In the genomic region with DNA sequence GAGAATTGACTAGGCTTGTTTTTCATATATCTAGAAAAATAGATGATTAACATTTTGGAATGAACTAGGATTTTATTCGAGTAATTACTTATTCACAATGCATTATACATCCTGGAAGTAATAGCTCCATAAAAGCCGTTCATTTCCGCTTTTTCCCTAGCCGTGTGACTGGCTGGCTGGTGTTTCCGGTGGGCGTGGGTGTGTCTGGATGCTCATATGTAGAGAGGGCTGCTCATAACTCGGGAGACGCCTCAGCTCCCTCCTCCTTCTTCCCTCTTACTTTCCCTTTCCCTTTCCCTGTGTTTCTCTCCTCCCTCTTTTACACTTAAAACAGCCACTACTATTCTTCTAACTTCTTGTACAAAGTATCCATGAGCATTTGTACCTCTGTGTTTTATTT, we compare ENCODE assay signal across 1 cellular context.
TF ChIP-seq lines count a peak whose summit lies in the region.

No MANE protein-coding gene starts in this region.

TF ChIP-seq in A549, 52 proteins besides CTCF, POLR2A, EP300 and RAD21 (continued from another document):
- TF ChIP-seq HMGXB4 (CRISPR knock-in tag; IDR thresholded peaks at IDR 0.05; ENCODE audit: borderline replicate concordance) (no peak), MYC (IDR thresholded peaks at IDR 0.05; ENCODE audit: borderline replicate concordance, low read length) (no peak), TP53 (CRISPR knock-in tag; IDR thresholded peaks at IDR 0.05) (no peak), HEYL (CRISPR knock-in tag; IDR thresholded peaks at IDR 0.05) (no peak), JUNB (IDR thresholded peaks at IDR 0.05) (no peak), HOXB13 (CRISPR knock-in tag; IDR thresholded peaks at IDR 0.05; ENCODE audit: low read depth) (no peak), HOXA7 (CRISPR knock-in tag; IDR thresholded peaks at IDR 0.05) (no peak), KDM1A (IDR thresholded peaks at IDR 0.05; ENCODE audit: low read depth) (no peak)
- TF ChIP-seq, protein P1, sequence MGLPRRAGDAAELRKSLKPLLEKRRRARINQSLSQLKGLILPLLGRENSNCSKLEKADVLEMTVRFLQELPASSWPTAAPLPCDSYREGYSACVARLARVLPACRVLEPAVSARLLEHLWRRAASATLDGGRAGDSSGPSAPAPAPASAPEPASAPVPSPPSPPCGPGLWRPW (IDR thresholded peaks at IDR 0.05): no peak
